In genomic region chr9:128636024-128636390, GRCh38 we compare ENCODE assay signal across 8 cellular contexts. TPM values are rescaled to one million over a fixed set of nuclear protein-coding genes. Genes with fewer than 3 reads are reported as not detected.
DNase-seq lines count a peak whose midpoint lies in the region; ATAC-seq and TF ChIP-seq lines count a peak whose summit lies in the region.

No MANE protein-coding gene starts in this region.

- peaks cover 94% of the 10 kb centered on the region for H3K36me3 ChIP-seq in WERI-Rb-1
- H3K36me3 ChIP-seq in subcutaneous abdominal adipose tissue (ENCODE audit: control insufficient read depth in 5 of 5, insufficient read depth in 5 of 5, low read length in 5 of 5): peaks cover 0 to 48% (median 38%) of the 10 kb centered on the region in 5 donors

- no peaks in the 10 kb centered on the region for H3K27me3 Mint-ChIP-seq in activated CD4-positive, alpha-beta T cell treated with anti-CD3 and anti-CD28 coated beads for 36 hours
- no peaks in the 10 kb centered on the region for H3K27me3 Mint-ChIP-seq in activated naive CD4-positive, alpha-beta T cell treated with anti-CD3 and anti-CD28 coated beads, Interleukin-2, amount 10 ng/mL, durations not matched to agents 7 days and 5 days

- peaks cover 28% of the 10 kb centered on the region for H3K36me3 Mint-ChIP-seq in activated CD4-positive, alpha-beta T cell treated with anti-CD3 and anti-CD28 coated beads for 36 hours (ENCODE audit: low read depth)
- H3K36me3 Mint-ChIP-seq in activated naive CD4-positive, alpha-beta T cell treated with anti-CD3 and anti-CD28 coated beads, Interleukin-2, amount 10 ng/mL, durations not matched to agents 7 days and 5 days: peaks cover 28% of the 10 kb centered on the region

- ATAC-seq in activated CD4-positive, alpha-beta T cell treated with anti-CD3 and anti-CD28 coated beads for 36 hours: no peak

- CTCF ChIA-PET in activated CD4-positive, alpha-beta T cell treated with anti-CD3 and anti-CD28 coated beads for 36 hours (lab: Charles Lee): interaction anchor here (0.5 kb wide), 2 partner anchors 25 to 37 kb away, joined by 3 read pairs; no protein-coding TSS in a partner anchor
- CTCF ChIA-PET in activated naive CD4-positive, alpha-beta T cell treated with anti-CD3 and anti-CD28 coated beads, Interleukin-2, amount 10 ng/mL, durations not matched to agents 7 days and 5 days (lab: Charles Lee): no interaction called here

- H3K27me3 ChIP-seq in WERI-Rb-1 (ENCODE audit: insufficient read depth, low read depth, severe bottlenecking): no peaks in the 10 kb centered on the region
- peaks cover 0 to 2% (median 0%) of the 10 kb centered on the region in 5 donors for H3K27me3 ChIP-seq in subcutaneous abdominal adipose tissue (ENCODE audit: control insufficient read depth in 5 of 5, insufficient read depth in 4 of 5, low read length in 5 of 5)

- H3K4me1 ChIP-seq in subcutaneous abdominal adipose tissue (ENCODE audit: control insufficient read depth in 5 of 5, insufficient read depth in 5 of 5, low read length in 5 of 5): peaks cover 5 to 22% (median 19%) of the 10 kb centered on the region in 5 donors

- POLR2A ChIA-PET in activated CD4-positive, alpha-beta T cell treated with anti-CD3 and anti-CD28 coated beads for 36 hours (lab: Charles Lee): no interaction called here

- DNase-seq in HT-29 (ENCODE audit: low spot score): peak; percentile 82
- peak; percentile 49 for DNase-seq in WERI-Rb-1
- DNase-seq in iPS-NIHi11 (ENCODE audit: low spot score): peak; percentile 84
- no peak for DNase-seq in G401 (ENCODE audit: low spot score)
- DNase-seq in NCI-H128 (lab: John Stamatoyannopoulos, UW; ENCODE audit: unreplicated experiment): no peak
- no peak for DNase-seq in activated CD4-positive, alpha-beta T cell treated with anti-CD3 and anti-CD28 coated beads for 36 hours
- DNase-seq in activated naive CD4-positive, alpha-beta T cell treated with anti-CD3 and anti-CD28 coated beads, Interleukin-2, amount 10 ng/mL, durations not matched to agents 7 days and 5 days: no peak

- no peak overlapping the region for H3K4me3 Mint-ChIP-seq in activated CD4-positive, alpha-beta T cell treated with anti-CD3 and anti-CD28 coated beads for 36 hours
- no peak overlapping the region for H3K4me3 Mint-ChIP-seq in activated naive CD4-positive, alpha-beta T cell treated with anti-CD3 and anti-CD28 coated beads, Interleukin-2, amount 10 ng/mL, durations not matched to agents 7 days and 5 days

- H3K9me3 ChIP-seq in WERI-Rb-1 (ENCODE audit: severe bottlenecking) (no peaks in the 10 kb centered on the region), subcutaneous abdominal adipose tissue (ENCODE audit: control insufficient read depth in 5 of 5, low read length in 5 of 5) (no peaks in the 10 kb centered on the region)

- 0 out of 2 replicates have a peak overlapping the region, but pooled peaks have one; percentile 10 for H3K27ac ChIP-seq in WERI-Rb-1
- H3K27ac ChIP-seq in subcutaneous abdominal adipose tissue (ENCODE audit: low read depth, low read length): peak overlapping the region; percentile 50

- in situ Hi-C loops in G401 (cut with HindIII; ENCODE audit: low sequenced_read_pairs): no loop called here

- TF ChIP-seq CTCF in WERI-Rb-1 (IDR thresholded peaks at IDR 0.05; ENCODE audit: low read depth, low read length): 0 out of 2 replicates have a peak, but pooled peaks have one; percentile 16

- H3K27ac Mint-ChIP-seq in activated CD4-positive, alpha-beta T cell treated with anti-CD3 and anti-CD28 coated beads for 36 hours: no peak overlapping the region
- H3K27ac Mint-ChIP-seq in activated naive CD4-positive, alpha-beta T cell treated with anti-CD3 and anti-CD28 coated beads, Interleukin-2, amount 10 ng/mL, durations not matched to agents 7 days and 5 days: no peak overlapping the region

- no peaks in the 10 kb centered on the region for H3K4me1 Mint-ChIP-seq in activated CD4-positive, alpha-beta T cell treated with anti-CD3 and anti-CD28 coated beads for 36 hours
- H3K4me1 Mint-ChIP-seq in activated naive CD4-positive, alpha-beta T cell treated with anti-CD3 and anti-CD28 coated beads, Interleukin-2, amount 10 ng/mL, durations not matched to agents 7 days and 5 days: no peaks in the 10 kb centered on the region

- peak overlapping the region in 1 of 5 donors; percentile 16 for H3K9ac ChIP-seq in subcutaneous abdominal adipose tissue (ENCODE audit: low read length in 5 of 5)

- H3K4me3 ChIP-seq in WERI-Rb-1 (ENCODE audit: low read depth, low read length): no peak overlapping the region
- no peak overlapping the region for H3K4me3 ChIP-seq in subcutaneous abdominal adipose tissue (ENCODE audit: low read depth in 1 of 5, low read length in 5 of 5)

- no peaks in the 10 kb centered on the region for H3K9me3 Mint-ChIP-seq in activated CD4-positive, alpha-beta T cell treated with anti-CD3 and anti-CD28 coated beads for 36 hours (ENCODE audit: low read depth)
- no peaks in the 10 kb centered on the region for H3K9me3 Mint-ChIP-seq in activated naive CD4-positive, alpha-beta T cell treated with anti-CD3 and anti-CD28 coated beads, Interleukin-2, amount 10 ng/mL, durations not matched to agents 7 days and 5 days

- intact Hi-C loops in activated CD4-positive, alpha-beta T cell treated with anti-CD3 and anti-CD28 coated beads for 36 hours (cut with DNase I, micrococcal nuclease): no loop called here

RNA-seq across cellular contexts. Expression of gene DYNC2I2, which starts 20.6 kb away (rescaled TPM):
- 437 and 467 TPM in 2 replicates for total RNA-seq in HT-29 (2014; rRNA removed; shearing (Covaris generic))
- total RNA-seq in G401 (2014; rRNA removed; shearing (Covaris generic)): 164 and 173 TPM in 2 replicates
- total RNA-seq in activated CD4-positive, alpha-beta T cell treated with anti-CD3 and anti-CD28 coated beads for 36 hours: 10 to 100 TPM; 26.7 to 35.7 TPM

RNA-seq across cellular contexts. Expression of gene SET, which starts 53.0 kb away (rescaled TPM):
- 403 and 420 TPM in 2 replicates for total RNA-seq in HT-29 (2014; rRNA removed; shearing (Covaris generic))
- total RNA-seq in G401 (2014; rRNA removed; shearing (Covaris generic)): 794 and 1,249 TPM in 2 replicates
- total RNA-seq in activated CD4-positive, alpha-beta T cell treated with anti-CD3 and anti-CD28 coated beads for 36 hours: 100 to 1,000 TPM; 673 to 682 TPM

Comparison
In these comparisons a context has a peak if more than half of its experiments do, and no peak if none do; other contexts are left out.
1. DNase-seq: peak in HT-29 (single experiment), WERI-Rb-1 (single experiment) and iPS-NIHi11 (single experiment); none in G401 (single experiment), NCI-H128 (single experiment), activated CD4-positive, alpha-beta T cell treated with anti-CD3 and anti-CD28 coated beads for 36 hours (single experiment) and activated naive CD4-positive, alpha-beta T cell treated with anti-CD3 and anti-CD28 coated beads, Interleukin-2, amount 10 ng/mL, durations not matched to agents 7 days and 5 days (single experiment).